1 cellular context compared by ENCODE assay signal in the genomic region with DNA sequence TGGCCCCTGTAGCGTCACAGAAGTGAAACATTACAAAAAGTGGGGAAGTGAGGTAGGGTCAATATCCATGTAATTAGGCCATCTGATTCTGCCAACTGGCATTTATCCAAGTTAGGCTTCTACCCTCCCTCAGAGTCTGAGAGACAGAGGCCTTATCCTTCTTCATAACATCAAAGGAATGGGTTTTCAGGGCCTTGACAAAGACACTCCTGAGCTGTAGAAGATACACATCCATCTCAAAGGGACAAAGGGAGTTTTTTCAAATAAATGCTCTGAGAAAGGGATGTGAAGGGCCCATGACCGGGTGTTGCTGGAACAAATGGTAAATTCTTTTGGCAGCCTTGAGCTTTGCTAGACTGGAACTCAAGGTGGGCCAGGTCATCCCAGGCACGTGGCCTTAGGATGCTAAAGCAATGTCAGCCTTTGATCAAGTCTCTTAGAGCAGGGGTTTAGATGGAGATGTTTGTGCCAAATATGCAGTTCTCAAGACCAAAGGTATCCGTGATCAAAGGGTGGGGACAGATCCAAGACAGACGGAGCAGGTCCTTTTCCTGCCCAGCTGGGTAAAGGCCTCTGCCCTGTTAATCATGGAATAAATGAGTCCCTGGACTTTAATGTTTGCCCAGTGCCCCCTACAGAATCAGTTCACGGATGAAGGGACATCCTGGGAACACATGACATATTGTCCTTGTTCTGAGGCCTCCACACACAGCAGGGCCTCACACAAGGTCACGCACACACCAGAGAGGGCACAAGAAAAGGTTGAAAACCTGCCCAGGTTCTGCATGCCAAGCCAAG.
TF ChIP-seq lines count a peak whose summit lies in the region.

No MANE protein-coding gene starts in this region.

TF ChIP-seq in H1, 55 proteins besides CTCF, POLR2A, EP300 and RAD21 (continued from another document):
- TF ChIP-seq, protein P1, sequence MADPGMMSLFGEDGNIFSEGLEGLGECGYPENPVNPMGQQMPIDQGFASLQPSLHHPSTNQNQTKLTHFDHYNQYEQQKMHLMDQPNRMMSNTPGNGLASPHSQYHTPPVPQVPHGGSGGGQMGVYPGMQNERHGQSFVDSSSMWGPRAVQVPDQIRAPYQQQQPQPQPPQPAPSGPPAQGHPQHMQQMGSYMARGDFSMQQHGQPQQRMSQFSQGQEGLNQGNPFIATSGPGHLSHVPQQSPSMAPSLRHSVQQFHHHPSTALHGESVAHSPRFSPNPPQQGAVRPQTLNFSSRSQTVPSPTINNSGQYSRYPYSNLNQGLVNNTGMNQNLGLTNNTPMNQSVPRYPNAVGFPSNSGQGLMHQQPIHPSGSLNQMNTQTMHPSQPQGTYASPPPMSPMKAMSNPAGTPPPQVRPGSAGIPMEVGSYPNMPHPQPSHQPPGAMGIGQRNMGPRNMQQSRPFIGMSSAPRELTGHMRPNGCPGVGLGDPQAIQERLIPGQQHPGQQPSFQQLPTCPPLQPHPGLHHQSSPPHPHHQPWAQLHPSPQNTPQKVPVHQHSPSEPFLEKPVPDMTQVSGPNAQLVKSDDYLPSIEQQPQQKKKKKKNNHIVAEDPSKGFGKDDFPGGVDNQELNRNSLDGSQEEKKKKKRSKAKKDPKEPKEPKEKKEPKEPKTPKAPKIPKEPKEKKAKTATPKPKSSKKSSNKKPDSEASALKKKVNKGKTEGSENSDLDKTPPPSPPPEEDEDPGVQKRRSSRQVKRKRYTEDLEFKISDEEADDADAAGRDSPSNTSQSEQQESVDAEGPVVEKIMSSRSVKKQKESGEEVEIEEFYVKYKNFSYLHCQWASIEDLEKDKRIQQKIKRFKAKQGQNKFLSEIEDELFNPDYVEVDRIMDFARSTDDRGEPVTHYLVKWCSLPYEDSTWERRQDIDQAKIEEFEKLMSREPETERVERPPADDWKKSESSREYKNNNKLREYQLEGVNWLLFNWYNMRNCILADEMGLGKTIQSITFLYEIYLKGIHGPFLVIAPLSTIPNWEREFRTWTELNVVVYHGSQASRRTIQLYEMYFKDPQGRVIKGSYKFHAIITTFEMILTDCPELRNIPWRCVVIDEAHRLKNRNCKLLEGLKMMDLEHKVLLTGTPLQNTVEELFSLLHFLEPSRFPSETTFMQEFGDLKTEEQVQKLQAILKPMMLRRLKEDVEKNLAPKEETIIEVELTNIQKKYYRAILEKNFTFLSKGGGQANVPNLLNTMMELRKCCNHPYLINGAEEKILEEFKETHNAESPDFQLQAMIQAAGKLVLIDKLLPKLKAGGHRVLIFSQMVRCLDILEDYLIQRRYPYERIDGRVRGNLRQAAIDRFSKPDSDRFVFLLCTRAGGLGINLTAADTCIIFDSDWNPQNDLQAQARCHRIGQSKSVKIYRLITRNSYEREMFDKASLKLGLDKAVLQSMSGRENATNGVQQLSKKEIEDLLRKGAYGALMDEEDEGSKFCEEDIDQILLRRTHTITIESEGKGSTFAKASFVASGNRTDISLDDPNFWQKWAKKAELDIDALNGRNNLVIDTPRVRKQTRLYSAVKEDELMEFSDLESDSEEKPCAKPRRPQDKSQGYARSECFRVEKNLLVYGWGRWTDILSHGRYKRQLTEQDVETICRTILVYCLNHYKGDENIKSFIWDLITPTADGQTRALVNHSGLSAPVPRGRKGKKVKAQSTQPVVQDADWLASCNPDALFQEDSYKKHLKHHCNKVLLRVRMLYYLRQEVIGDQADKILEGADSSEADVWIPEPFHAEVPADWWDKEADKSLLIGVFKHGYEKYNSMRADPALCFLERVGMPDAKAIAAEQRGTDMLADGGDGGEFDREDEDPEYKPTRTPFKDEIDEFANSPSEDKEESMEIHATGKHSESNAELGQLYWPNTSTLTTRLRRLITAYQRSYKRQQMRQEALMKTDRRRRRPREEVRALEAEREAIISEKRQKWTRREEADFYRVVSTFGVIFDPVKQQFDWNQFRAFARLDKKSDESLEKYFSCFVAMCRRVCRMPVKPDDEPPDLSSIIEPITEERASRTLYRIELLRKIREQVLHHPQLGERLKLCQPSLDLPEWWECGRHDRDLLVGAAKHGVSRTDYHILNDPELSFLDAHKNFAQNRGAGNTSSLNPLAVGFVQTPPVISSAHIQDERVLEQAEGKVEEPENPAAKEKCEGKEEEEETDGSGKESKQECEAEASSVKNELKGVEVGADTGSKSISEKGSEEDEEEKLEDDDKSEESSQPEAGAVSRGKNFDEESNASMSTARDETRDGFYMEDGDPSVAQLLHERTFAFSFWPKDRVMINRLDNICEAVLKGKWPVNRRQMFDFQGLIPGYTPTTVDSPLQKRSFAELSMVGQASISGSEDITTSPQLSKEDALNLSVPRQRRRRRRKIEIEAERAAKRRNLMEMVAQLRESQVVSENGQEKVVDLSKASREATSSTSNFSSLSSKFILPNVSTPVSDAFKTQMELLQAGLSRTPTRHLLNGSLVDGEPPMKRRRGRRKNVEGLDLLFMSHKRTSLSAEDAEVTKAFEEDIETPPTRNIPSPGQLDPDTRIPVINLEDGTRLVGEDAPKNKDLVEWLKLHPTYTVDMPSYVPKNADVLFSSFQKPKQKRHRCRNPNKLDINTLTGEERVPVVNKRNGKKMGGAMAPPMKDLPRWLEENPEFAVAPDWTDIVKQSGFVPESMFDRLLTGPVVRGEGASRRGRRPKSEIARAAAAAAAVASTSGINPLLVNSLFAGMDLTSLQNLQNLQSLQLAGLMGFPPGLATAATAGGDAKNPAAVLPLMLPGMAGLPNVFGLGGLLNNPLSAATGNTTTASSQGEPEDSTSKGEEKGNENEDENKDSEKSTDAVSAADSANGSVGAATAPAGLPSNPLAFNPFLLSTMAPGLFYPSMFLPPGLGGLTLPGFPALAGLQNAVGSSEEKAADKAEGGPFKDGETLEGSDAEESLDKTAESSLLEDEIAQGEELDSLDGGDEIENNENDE (IDR thresholded peaks at IDR 0.05; ENCODE audit: insufficient replicate concordance, low read length) = no peak
- TF ChIP-seq HDAC2 (IDR thresholded peaks at IDR 0.05; ENCODE audit: borderline replicate concordance in 1 of 2, low read depth in 2 of 2, low read length in 2 of 2) (no peak), RBBP5 (IDR thresholded peaks at IDR 0.05; ENCODE audit: borderline replicate concordance, low read depth, low read length) (no peak), SIRT6 (IDR thresholded peaks at IDR 0.05; ENCODE audit: low read length) (no peak), YY1 (IDR thresholded peaks at IDR 0.05; ENCODE audit: low read depth, low read length) (no peak), TAF7 (optimal IDR thresholded peaks at IDR 0.05; ENCODE audit: borderline replicate concordance, low read depth, low read length) (no peak)
